In genomic region chr5:82610686-82611085, GRCh38 we compare ENCODE assay signal across 35 cellular contexts.
"Had no signal": no experiment of that assay in that cellular context is flagged by ENCODE, and none has a peak within 500 bp of the region (broad histone marks: within the 10 kb centered on the region; RNA-seq: fewer than 3 reads in every experiment).

No MANE protein-coding gene starts in this region.

- H3K4me3 ChIP-seq: ascending aorta, cardiac muscle cell had no signal

- H3K4me3 Mint-ChIP-seq: activated B cell treated with CpG ODN at 0.5 μM for 24 hours; activated CD4-positive, alpha-beta memory T cell treated with anti-CD3 and anti-CD28 coated beads, Interleukin-2, amount 10 ng/mL, durations not matched to agents 7 days and 5 days; activated CD4-positive, alpha-beta T cell treated with anti-CD3 and anti-CD28 coated beads for 36 hours; activated CD4-positive, alpha-beta T cell treated with anti-CD3 and anti-CD28 coated beads, Interleukin-2, amount 10 ng/mL, durations not matched to agents 7 days and 5 days; activated CD8-positive, alpha-beta memory T cell treated with anti-CD3 and anti-CD28 coated beads, Interleukin-2, amount 10 ng/mL, durations not matched to agents 7 days and 5 days; activated CD8-positive, alpha-beta T cell treated with anti-CD3 and anti-CD28 coated beads, Interleukin-2, amount 10 ng/mL, durations not matched to agents 7 days and 5 days; activated naive CD4-positive, alpha-beta T cell treated with anti-CD3 and anti-CD28 coated beads, Interleukin-2, amount 10 ng/mL, durations not matched to agents 7 days and 5 days; activated naive CD4-positive, alpha-beta T cell treated with anti-CD3 and anti-CD28 coated beads, Interleukin-2, amount 50 U/mL, for 24 hours; activated naive CD8-positive, alpha-beta T cell; activated naive CD8-positive, alpha-beta T cell treated with anti-CD3 and anti-CD28 coated beads, Interleukin-2, amount 10 ng/mL, durations not matched to agents 7 days and 5 days; activated naive CD8-positive, alpha-beta T cell treated with anti-CD3 and anti-CD28 coated beads, Interleukin-2, amount 50 U/mL, for 24 hours; activated T-cell treated with anti-CD3 and anti-CD28 coated beads, Interleukin-2, amount 50 U/mL, for 24 hours; brain; central memory CD8-positive, alpha-beta T cell; T-helper 1 cell treated with Interleukin-12 subunit alpha and Interleukin-12 subunit beta and Interleukin-4 antibody, amounts not matched to agents 30 μg/mL and 1 μg/mL, for 36 hours; T-helper 2 cell treated with Interferon-gamma antibody and Interleukin-4, amounts not matched to agents 5 μg/mL and 100 μg/mL, for 36 hours had no signal

- H3K27me3 ChIP-seq: ascending aorta, cardiac muscle cell had no signal

- H3K4me1 ChIP-seq: ascending aorta had no signal

- H3K9me3 ChIP-seq: ascending aorta had no signal

- H3K4me1 Mint-ChIP-seq: activated B cell treated with CpG ODN at 0.5 μM for 24 hours; activated CD4-positive, alpha-beta T cell treated with anti-CD3 and anti-CD28 coated beads for 36 hours; activated naive CD4-positive, alpha-beta T cell treated with anti-CD3 and anti-CD28 coated beads, Interleukin-2, amount 10 ng/mL, durations not matched to agents 7 days and 5 days; activated naive CD4-positive, alpha-beta T cell treated with anti-CD3 and anti-CD28 coated beads, Interleukin-2, amount 50 U/mL, for 24 hours; activated naive CD8-positive, alpha-beta T cell treated with anti-CD3 and anti-CD28 coated beads, Interleukin-2, amount 50 U/mL, for 24 hours; brain; central memory CD8-positive, alpha-beta T cell had no signal

- H3K36me3 ChIP-seq: ascending aorta, cardiac muscle cell had no signal

- H3K36me3 Mint-ChIP-seq: activated CD8-positive, alpha-beta memory T cell treated with anti-CD3 and anti-CD28 coated beads, Interleukin-2, amount 10 ng/mL, durations not matched to agents 7 days and 5 days; activated naive CD4-positive, alpha-beta T cell treated with anti-CD3 and anti-CD28 coated beads, Interleukin-2, amount 10 ng/mL, durations not matched to agents 7 days and 5 days; activated naive CD4-positive, alpha-beta T cell treated with anti-CD3 and anti-CD28 coated beads, Interleukin-2, amount 50 U/mL, for 24 hours; activated naive CD8-positive, alpha-beta T cell; activated naive CD8-positive, alpha-beta T cell treated with anti-CD3 and anti-CD28 coated beads, Interleukin-2, amount 10 ng/mL, durations not matched to agents 7 days and 5 days; brain had no signal

- ATAC-seq: activated CD4-positive, alpha-beta T cell treated with anti-CD3 and anti-CD28 coated beads for 36 hours; activated CD4-positive, CD25-positive, alpha-beta regulatory T cell treated with anti-CD3 and anti-CD28 coated beads, Interleukin-2, amount 50 U/mL, for 24 hours; activated CD8-positive, alpha-beta memory T cell treated with anti-CD3 and anti-CD28 coated beads, Interleukin-2, amount 10 ng/mL, durations not matched to agents 7 days and 5 days; activated CD8-positive, alpha-beta T cell treated with anti-CD3 and anti-CD28 coated beads, Interleukin-2, amount 10 ng/mL, durations not matched to agents 7 days and 5 days; activated naive CD8-positive, alpha-beta T cell treated with anti-CD3 and anti-CD28 coated beads, Interleukin-2, amount 50 U/mL, for 24 hours had no signal

- H3K9me3 Mint-ChIP-seq: T-helper 2 cell treated with Interferon-gamma antibody and Interleukin-4, amounts not matched to agents 5 μg/mL and 100 μg/mL, for 36 hours had no signal

- H3K27ac Mint-ChIP-seq: activated B cell treated with CpG ODN at 0.5 μM for 24 hours; activated CD4-positive, alpha-beta memory T cell treated with anti-CD3 and anti-CD28 coated beads, Interleukin-2, amount 10 ng/mL, durations not matched to agents 7 days and 5 days; activated CD4-positive, alpha-beta T cell treated with anti-CD3 and anti-CD28 coated beads for 36 hours; activated CD4-positive, alpha-beta T cell treated with anti-CD3 and anti-CD28 coated beads, Interleukin-2, amount 10 ng/mL, durations not matched to agents 7 days and 5 days; activated CD8-positive, alpha-beta memory T cell treated with anti-CD3 and anti-CD28 coated beads, Interleukin-2, amount 10 ng/mL, durations not matched to agents 7 days and 5 days; activated CD8-positive, alpha-beta T cell treated with anti-CD3 and anti-CD28 coated beads, Interleukin-2, amount 10 ng/mL, durations not matched to agents 7 days and 5 days; activated naive CD4-positive, alpha-beta T cell treated with anti-CD3 and anti-CD28 coated beads, Interleukin-2, amount 10 ng/mL, durations not matched to agents 7 days and 5 days; activated naive CD4-positive, alpha-beta T cell treated with anti-CD3 and anti-CD28 coated beads, Interleukin-2, amount 50 U/mL, for 24 hours; activated naive CD8-positive, alpha-beta T cell; activated naive CD8-positive, alpha-beta T cell treated with anti-CD3 and anti-CD28 coated beads, Interleukin-2, amount 10 ng/mL, durations not matched to agents 7 days and 5 days; activated naive CD8-positive, alpha-beta T cell treated with anti-CD3 and anti-CD28 coated beads, Interleukin-2, amount 50 U/mL, for 24 hours; activated T-cell treated with anti-CD3 and anti-CD28 coated beads, Interleukin-2, amount 50 U/mL, for 24 hours; activated T-helper 2 cell treated with anti-CD3 and anti-CD28 coated beads, Interferon-gamma antibody, Interleukin-2, Interleukin-4, amounts not matched to agents 10 μg/mL and 5 μg/mL and 100 μg/mL, durations not matched to agents 14 hours and 24 hours and 36 hours; brain; T-helper 1 cell treated with Interleukin-12 subunit alpha and Interleukin-12 subunit beta and Interleukin-4 antibody, amounts not matched to agents 30 μg/mL and 1 μg/mL, for 36 hours; T-helper 2 cell treated with Interferon-gamma antibody and Interleukin-4, amounts not matched to agents 5 μg/mL and 100 μg/mL, for 36 hours had no signal

- H3K27ac ChIP-seq: ascending aorta, cardiac muscle cell, VCaP had no signal

- DNase-seq: activated B cell treated with CpG ODN at 0.5 μM for 24 hours; activated CD4-positive, alpha-beta memory T cell treated with anti-CD3 and anti-CD28 coated beads, Interleukin-2, amount 10 ng/mL, durations not matched to agents 7 days and 5 days; activated CD4-positive, alpha-beta T cell treated with anti-CD3 and anti-CD28 coated beads for 1 hour; activated CD4-positive, alpha-beta T cell treated with anti-CD3 and anti-CD28 coated beads for 36 hours; activated CD4-positive, alpha-beta T cell treated with anti-CD3 and anti-CD28 coated beads for 48 hours; activated CD4-positive, alpha-beta T cell treated with anti-CD3 and anti-CD28 coated beads, Interleukin-2, amount 10 ng/mL, durations not matched to agents 7 days and 5 days; activated CD4-positive, alpha-beta T cell treated with anti-CD3 and anti-CD28 coated beads, Interleukin-2, amount 50 U/mL, for 48 hours; activated CD8-positive, alpha-beta memory T cell treated with anti-CD3 and anti-CD28 coated beads for 24 hours; activated CD8-positive, alpha-beta memory T cell treated with anti-CD3 and anti-CD28 coated beads, Interleukin-2, amount 10 ng/mL, durations not matched to agents 7 days and 5 days; activated CD8-positive, alpha-beta memory T cell treated with anti-CD3 and anti-CD28 coated beads, Interleukin-2, amount 50 U/mL, for 48 hours; activated CD8-positive, alpha-beta T cell treated with anti-CD3 and anti-CD28 coated beads, Interleukin-2, amount 10 ng/mL, durations not matched to agents 7 days and 5 days; activated effector memory CD4-positive, alpha-beta T cell treated with Interleukin-2 at 50 U/mL for 16 hours; activated gamma-delta T cell; activated naive CD4-positive, alpha-beta T cell treated with anti-CD3 and anti-CD28 coated beads, Interleukin-2, amount 10 ng/mL, durations not matched to agents 7 days and 5 days; activated naive CD4-positive, alpha-beta T cell treated with Interleukin-2 at 50 U/mL for 16 hours; activated naive CD8-positive, alpha-beta T cell treated with anti-CD3 and anti-CD28 coated beads, Interleukin-2, amount 10 ng/mL, durations not matched to agents 7 days and 5 days; activated naive CD8-positive, alpha-beta T cell treated with anti-CD3 and anti-CD28 coated beads, Interleukin-2, amount 50 U/mL, for 24 hours; activated T-cell treated with anti-CD3 and anti-CD28 coated beads, Interleukin-2, amount 50 U/mL, for 24 hours; activated T-cell treated with anti-CD3 and anti-CD28 coated beads, Interleukin-2, amount 50 U/mL, for 48 hours; amygdala; anterior cingulate cortex; caudate nucleus; cerebellar nuclear complex; T-helper 9 cell had no signal

- H3K27me3 Mint-ChIP-seq: activated B cell treated with CpG ODN at 0.5 μM for 24 hours; activated CD4-positive, alpha-beta T cell treated with anti-CD3 and anti-CD28 coated beads for 36 hours; central memory CD8-positive, alpha-beta T cell had no signal
